ENCODE assay signal across 21 cellular contexts in genomic region chr15:100856847-100857246, GRCh38. TPM values are rescaled to one million over a fixed set of nuclear protein-coding genes. Genes with fewer than 3 reads are reported as not detected.
"Had no signal": no experiment of that assay in that cellular context is flagged by ENCODE, and none has a peak within 500 bp of the region (broad histone marks: within the 10 kb centered on the region; RNA-seq: fewer than 3 reads in every experiment).

No MANE protein-coding gene starts in this region.

- H3K4me3 Mint-ChIP-seq: activated B cell treated with CpG ODN at 0.5 μM for 24 hours; activated CD4-positive, alpha-beta T cell treated with anti-CD3 and anti-CD28 coated beads, Interleukin-2, amount 10 ng/mL, durations not matched to agents 24 days and 14 days; activated naive CD4-positive, alpha-beta T cell treated with anti-CD3 and anti-CD28 coated beads for 36 hours; activated naive CD8-positive, alpha-beta T cell; activated T-cell treated with anti-CD3 and anti-CD28 coated beads, Interleukin-2, amount 50 U/mL, for 4 hours; activated T-helper 17 cell treated with anti-CD3 and anti-CD28 coated beads, Interleukin-2, amount 50 U/mL, for 72 hours; brain; central memory CD8-positive, alpha-beta T cell; T-helper 1 cell treated with Interleukin-12 subunit alpha and Interleukin-12 subunit beta and Interleukin-4 antibody, amounts not matched to agents 30 μg/mL and 1 μg/mL, for 36 hours had no signal

- ATAC-seq: activated T-cell treated with anti-CD3 and anti-CD28 coated beads, Interleukin-2, amount 50 U/mL, for 4 hours; activated T-helper 17 cell treated with anti-CD3 and anti-CD28 coated beads, Interleukin-2, amount 50 U/mL, for 72 hours had no signal

- DNase-seq: activated B cell treated with CpG ODN at 0.5 μM for 24 hours; activated CD4-positive, alpha-beta T cell treated with anti-CD3 and anti-CD28 coated beads for 1 hour; activated CD4-positive, alpha-beta T cell treated with anti-CD3 and anti-CD28 coated beads, Interleukin-2, amount 10 ng/mL, durations not matched to agents 24 days and 14 days; activated CD4-positive, alpha-beta T cell treated with anti-CD3 and anti-CD28 coated beads, Interleukin-2, amount 50 U/mL, for 48 hours; activated gamma-delta T cell; activated naive CD4-positive, alpha-beta T cell treated with anti-CD3 and anti-CD28 coated beads for 36 hours; activated T-cell treated with anti-CD3 and anti-CD28 coated beads, Interleukin-2, amount 50 U/mL, for 4 hours; amygdala; MM.1S; NCI-H1105; NCI-H1436; NCI-H1694 treated with DMSO at 0.1 percent for 48 hours; NCI-H2029 treated with DMSO at 0.1 percent for 48 hours; NCI-H345; NCI-H510A treated with DMSO at 0.1 percent for 48 hours; SHP77 treated with DMSO at 0.1 percent for 48 hours had no signal

- H3K36me3 Mint-ChIP-seq: brain had no signal

- H3K27ac Mint-ChIP-seq: activated B cell treated with CpG ODN at 0.5 μM for 24 hours; activated CD4-positive, alpha-beta T cell treated with anti-CD3 and anti-CD28 coated beads, Interleukin-2, amount 10 ng/mL, durations not matched to agents 24 days and 14 days; activated naive CD4-positive, alpha-beta T cell treated with anti-CD3 and anti-CD28 coated beads for 36 hours; activated naive CD8-positive, alpha-beta T cell; activated T-helper 17 cell treated with anti-CD3 and anti-CD28 coated beads, Interleukin-2, amount 50 U/mL, for 72 hours; brain; T-helper 1 cell treated with Interleukin-12 subunit alpha and Interleukin-12 subunit beta and Interleukin-4 antibody, amounts not matched to agents 30 μg/mL and 1 μg/mL, for 36 hours had no signal

- H3K9me3 Mint-ChIP-seq: activated T-cell treated with anti-CD3 and anti-CD28 coated beads, Interleukin-2, amount 50 U/mL, for 4 hours; activated T-helper 17 cell treated with anti-CD3 and anti-CD28 coated beads, Interleukin-2, amount 50 U/mL, for 72 hours; central memory CD8-positive, alpha-beta T cell; T-helper 1 cell treated with Interleukin-12 subunit alpha and Interleukin-12 subunit beta and Interleukin-4 antibody, amounts not matched to agents 30 μg/mL and 1 μg/mL, for 36 hours had no signal

- H3K4me1 Mint-ChIP-seq: activated B cell treated with CpG ODN at 0.5 μM for 24 hours; activated CD4-positive, alpha-beta T cell treated with anti-CD3 and anti-CD28 coated beads, Interleukin-2, amount 10 ng/mL, durations not matched to agents 24 days and 14 days; activated T-helper 17 cell treated with anti-CD3 and anti-CD28 coated beads, Interleukin-2, amount 50 U/mL, for 72 hours; central memory CD8-positive, alpha-beta T cell had no signal

RNA-seq across cellular contexts. Expression of gene ALDH1A3, which starts 22.8 kb away (rescaled TPM):
- total RNA-seq: activated B cell treated with CpG ODN at 0.5 μM for 24 hours; activated CD4-positive, alpha-beta T cell treated with anti-CD3 and anti-CD28 coated beads, Interleukin-2, amount 10 ng/mL, durations not matched to agents 24 days and 14 days; activated naive CD4-positive, alpha-beta T cell treated with anti-CD3 and anti-CD28 coated beads for 36 hours; activated T-helper 17 cell treated with anti-CD3 and anti-CD28 coated beads, Interleukin-2, amount 50 U/mL, for 72 hours had no signal
